8 cellular contexts compared by ENCODE assay signal in the genomic region with DNA sequence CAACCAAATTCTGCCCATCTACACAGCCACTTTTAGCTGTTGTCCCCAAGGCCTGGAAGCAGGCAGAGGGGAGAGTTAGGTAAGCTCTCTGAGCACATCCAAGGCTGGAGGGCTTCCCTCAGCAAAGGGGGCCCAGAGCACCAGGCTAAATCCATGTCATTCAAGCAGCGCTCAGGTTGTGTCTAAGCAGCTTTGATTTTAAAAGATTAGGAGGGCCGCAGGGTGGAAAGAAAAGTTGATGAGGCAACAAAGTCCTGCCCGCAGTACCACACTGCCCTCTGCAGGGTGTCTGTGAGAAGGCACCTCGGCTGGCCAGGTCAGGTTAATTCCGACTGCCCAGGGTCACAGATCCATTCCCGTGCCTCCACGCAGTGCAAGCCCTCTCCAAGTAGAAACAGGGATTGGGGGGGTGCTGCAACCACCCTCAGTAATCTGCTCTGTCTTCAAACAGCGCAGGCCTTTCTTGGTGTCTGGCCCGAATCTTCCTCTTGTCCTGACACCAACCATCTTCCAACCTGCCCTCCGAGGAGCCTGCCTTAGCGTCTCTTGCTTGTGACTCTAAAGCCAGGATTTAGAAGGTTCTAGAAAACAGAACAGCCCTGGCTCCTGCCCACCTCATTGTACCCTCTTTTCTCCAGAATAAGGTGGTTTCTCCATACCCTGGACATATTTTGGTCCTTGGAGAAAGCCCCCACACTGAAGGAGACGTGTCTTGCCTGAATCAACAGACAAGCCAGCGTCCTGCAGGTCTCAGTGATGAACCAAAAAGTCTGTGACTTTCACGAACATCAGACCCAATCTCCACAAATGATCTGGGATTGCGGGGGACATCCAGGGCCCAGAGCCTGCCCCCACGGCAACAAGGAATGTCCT.
DNase-seq lines count a peak whose midpoint lies in the region; ATAC-seq and TF ChIP-seq lines count a peak whose summit lies in the region.

No MANE protein-coding gene starts in this region.

- H3K36me3 ChIP-seq in right atrium auricular region = no peaks in the 10 kb centered on the region
- no peaks in the 10 kb centered on the region for H3K36me3 ChIP-seq in psoas muscle (ENCODE audit: insufficient read depth in 1 of 2, low read depth in 1 of 2)

- 34 to 40% (median 37%) methylated on average over 16 of the region's 16 CpGs for WGBS in psoas muscle, 3 donors

- TF ChIP-seq CTCF in right atrium auricular region (IDR thresholded peaks at IDR 0.05) (peak; percentile 97 to 99), psoas muscle (IDR thresholded peaks at IDR 0.05) (peak; percentile 98)

- H3K27ac ChIP-seq in right atrium auricular region = peak overlapping the region; percentile 23 to 49
- H3K27ac ChIP-seq in psoas muscle = peak overlapping the region; percentile 2

- H3K27me3 ChIP-seq in right atrium auricular region (no peaks in the 10 kb centered on the region), psoas muscle (ENCODE audit: insufficient read depth in 3 of 3, low read length in 2 of 3) (no peaks in the 10 kb centered on the region)

- intact Hi-C loops in psoas muscle (cut with DNase I) = loop anchor here (5.0 to 10.0 kb wide), 7 partner anchors 61 to 1196 kb away; a partner anchor contains a TSS

- peaks cover 0 to 19% of the 10 kb centered on the region in 2 donors for H3K4me1 ChIP-seq in right atrium auricular region
- H3K4me1 ChIP-seq in psoas muscle = peaks cover 17% of the 10 kb centered on the region

- H3K4me1 Mint-ChIP-seq in T-helper 17 cell = peaks cover 22% of the 10 kb centered on the region

- H3K36me3 Mint-ChIP-seq in T-helper 17 cell (ENCODE audit: low read depth) = peaks cover 3% of the 10 kb centered on the region

- peak; percentile 57 for ATAC-seq in GM19463 (IDR thresholded peaks at IDR 0.05; ENCODE audit: unreplicated experiment)
- ATAC-seq in T-helper 17 cell = peak; percentile 77
- peak; percentile 89 to 96 (median 91) for ATAC-seq in psoas muscle

- H3K27me3 Mint-ChIP-seq in T-helper 17 cell = peaks cover 28% of the 10 kb centered on the region

- DNase-seq in AG08396 (ENCODE audit: low spot score) = peak; percentile 78
- DNase-seq in NCI-H146 (lab: John Stamatoyannopoulos, UW) = peak; percentile 34
- peak; percentile 32 to 56 (median 41) for DNase-seq in T-helper 17 cell
- peak; percentile 16 to 88 (median 67) for DNase-seq in amygdala (lab: John Stamatoyannopoulos, UW)
- peak; percentile 85 for DNase-seq in right atrium auricular region (ENCODE audit: low spot score)
- DNase-seq in psoas muscle = peak; percentile 74 to 88
- DNase-seq in ureter (ENCODE audit: low spot score) = peak; percentile 88

- no peak overlapping the region for H3K27ac Mint-ChIP-seq in T-helper 17 cell

- no peak overlapping the region for H3K4me3 ChIP-seq in right atrium auricular region
- no peak overlapping the region for H3K4me3 ChIP-seq in psoas muscle

- H3K4me3 Mint-ChIP-seq in T-helper 17 cell = no peak overlapping the region

- H3K9me3 ChIP-seq in T-helper 17 cell (ENCODE audit: control insufficient read depth, low read length, poor library complexity, severe bottlenecking) (no peaks in the 10 kb centered on the region), right atrium auricular region (no peaks in the 10 kb centered on the region), psoas muscle (no peaks in the 10 kb centered on the region)

Comparison
In these comparisons a context has a peak if more than half of its experiments do, and no peak if none do; other contexts are left out.
1. DNase-seq: peak in every context shown above with its lines; median percentile 88 in ureter; 85 in right atrium auricular region; 81 in psoas muscle; 78 in AG08396; 67 in amygdala; 41 in T-helper 17 cell; 34 in NCI-H146.